9 cellular contexts compared by ENCODE assay signal in genomic region chr6:150072201-150072600, GRCh38. TPM values are rescaled to one million over a fixed set of nuclear protein-coding genes. Genes with fewer than 3 reads are reported as not detected.
A peak's percentile ranks its signal among the peaks of the same experiment; 100 is the strongest.
DNase-seq lines count a peak whose midpoint lies in the region; ATAC-seq and TF ChIP-seq lines count a peak whose summit lies in the region.
"Had no signal": no experiment of that assay in that cellular context is flagged by ENCODE, and none has a peak within 500 bp of the region (broad histone marks: within the 10 kb centered on the region; RNA-seq: fewer than 3 reads in every experiment).

No MANE protein-coding gene starts in this region.

- H3K4me1 ChIP-seq in tibial artery: peaks cover 0 to 18% (median 9%) of the 10 kb centered on the region in 4 donors

- no peaks in the 10 kb centered on the region for H3K9me3 Mint-ChIP-seq in chondrocyte (ENCODE audit: low read depth)
- H3K9me3 Mint-ChIP-seq: memory B cell had no signal

- H3K4me3 ChIP-seq in fibroblast of mammary gland (ENCODE audit: control insufficient read depth, low read depth, low read length) (no peak overlapping the region), tibial artery (no peak overlapping the region)

- H3K27ac Mint-ChIP-seq in chondrocyte (ENCODE audit: unreplicated experiment): no peak overlapping the region
- H3K27ac Mint-ChIP-seq: memory B cell had no signal

- peaks cover 2% of the 10 kb centered on the region for H3K27me3 Mint-ChIP-seq in chondrocyte (ENCODE audit: low read depth)

- no peaks in the 10 kb centered on the region for H3K36me3 Mint-ChIP-seq in chondrocyte (ENCODE audit: low read depth)
- H3K36me3 Mint-ChIP-seq: memory B cell had no signal

- H3K27ac ChIP-seq in tibial artery: no peak overlapping the region

- no peak for ATAC-seq in HG03521 (IDR thresholded peaks at IDR 0.05; ENCODE audit: unreplicated experiment)

- no peak overlapping the region for H3K4me3 Mint-ChIP-seq in chondrocyte (ENCODE audit: unreplicated experiment)
- H3K4me3 Mint-ChIP-seq: memory B cell had no signal

- H3K27me3 ChIP-seq in tibial artery: peaks cover 0 to 5% of the 10 kb centered on the region in 2 donors

- no peaks in the 10 kb centered on the region for H3K9me3 ChIP-seq in tibial artery

- DNase-seq in AG08395 (ENCODE audit: low spot score) (peak; percentile 61), HPDE6-E6E7 (ENCODE audit: extremely low spot score) (peak; percentile 86), T1000 (lab: John Stamatoyannopoulos, UW) (peak; percentile 20), fibroblast of mammary gland (ENCODE audit: low read depth) (peak; percentile 56), tibial artery (peak; percentile 40 to 65), chondrocyte (ENCODE audit: low spot score) (no peak), occipital lobe (lab: John Stamatoyannopoulos, UW) (no peak)

- no peaks in the 10 kb centered on the region for H3K36me3 ChIP-seq in tibial artery

- peaks cover 22% of the 10 kb centered on the region for H3K4me1 Mint-ChIP-seq in chondrocyte (ENCODE audit: low read depth)

- TF ChIP-seq CTCF in fibroblast of mammary gland (conservative IDR thresholded peaks at IDR 0.05; ENCODE audit: control insufficient read depth, insufficient read depth, low read depth, low read length) (no peak), tibial artery (IDR thresholded peaks at IDR 0.05) (no peak), chondrocyte (IDR thresholded peaks at IDR 0.05) (no peak)

- intact Hi-C loops in tibial artery (cut with DNase I; ENCODE audit: low total_unique reads): loop anchor here (5.0 kb wide), 1 partner anchor 325 kb away; no protein-coding TSS in a partner anchor

RNA-seq across cellular contexts. Expression of gene ULBP3, which starts 3.3 kb away (rescaled TPM):
- 5.0 to 6.1 TPM (median 5.1 TPM) in 3 replicates for total RNA-seq in chondrocyte
- 6.2 TPM for total RNA-seq in occipital lobe

RNA-seq across cellular contexts. Expression of gene RAET1L, which starts 46.9 kb away (rescaled TPM):
- total RNA-seq in chondrocyte (not detected in 3 replicates), occipital lobe (0.62 TPM)

Comparison
In these comparisons a context has a peak if more than half of its experiments do, and no peak if none do; other contexts are left out.
1. DNase-seq: peak in AG08395 (single experiment), HPDE6-E6E7 (single experiment), T1000 (single experiment), fibroblast of mammary gland (single experiment) and tibial artery (2 of 2); none in chondrocyte (single experiment) and occipital lobe (single experiment).